ENCODE assay signal across 16 cellular contexts in genomic region chr10:93767724-93768399, GRCh38. TPM values are rescaled to one million over a fixed set of nuclear protein-coding genes. Genes with fewer than 3 reads are reported as not detected.
DNase-seq lines count a peak whose midpoint lies in the region; ATAC-seq and TF ChIP-seq lines count a peak whose summit lies in the region.
"Had no signal": no experiment of that assay in that cellular context is flagged by ENCODE, and none has a peak within 500 bp of the region (broad histone marks: within the 10 kb centered on the region; RNA-seq: fewer than 3 reads in every experiment).

No MANE protein-coding gene starts in this region.

- POLR2A ChIA-PET in activated CD4-positive, alpha-beta T cell treated with anti-CD3 and anti-CD28 coated beads for 36 hours (lab: Charles Lee) = no interaction called here

- H3K9me3 ChIP-seq in HUES48 (ENCODE audit: control insufficient read depth, insufficient read depth, low read length) (no peaks in the 10 kb centered on the region), right lobe of liver (peaks cover 0 to 2% (median 0%) of the 10 kb centered on the region in 4 donors), lower lobe of right lung (no peaks in the 10 kb centered on the region)

- ATAC-seq in right lobe of liver = peak; percentile 66 to 83 (median 74)
- ATAC-seq in lower lobe of right lung = no peak
- ATAC-seq in activated CD4-positive, alpha-beta T cell treated with anti-CD3 and anti-CD28 coated beads for 36 hours = no peak
- ATAC-seq: CD8-positive, alpha-beta T cell had no signal

- no peak for DNase-seq in caudate nucleus (lab: John Stamatoyannopoulos, UW)
- no peak for DNase-seq in right lobe of liver
- DNase-seq in lower lobe of right lung = no peak
- no peak for DNase-seq in activated CD4-positive, alpha-beta T cell treated with anti-CD3 and anti-CD28 coated beads for 36 hours
- no peak for DNase-seq in NCI-H1417 (lab: John Stamatoyannopoulos, UW)
- DNase-seq: CD8-positive, alpha-beta T cell; COR-L47; DMS153; DND-41; GDM1; GOT3; H9 had no signal

- peaks cover 11% of the 10 kb centered on the region; the same call in 1 of the 2 replicates for H3K4me1 ChIP-seq in HUES48 (ENCODE audit: control insufficient read depth, insufficient read depth, low read length)
- H3K4me1 ChIP-seq in right lobe of liver = peaks cover 0 to 42% (median 11%) of the 10 kb centered on the region in 4 donors
- H3K4me1 ChIP-seq in lower lobe of right lung = no peaks in the 10 kb centered on the region

- TF ChIP-seq CTCF in right lobe of liver (IDR thresholded peaks at IDR 0.05) = no peak
- no peak for TF ChIP-seq CTCF in lower lobe of right lung (IDR thresholded peaks at IDR 0.05)

- no peaks in the 10 kb centered on the region for H3K36me3 Mint-ChIP-seq in activated CD4-positive, alpha-beta T cell treated with anti-CD3 and anti-CD28 coated beads for 36 hours (ENCODE audit: low read depth)
- H3K36me3 Mint-ChIP-seq: CD14-positive monocyte; CD8-positive, alpha-beta T cell had no signal

- H3K4me1 Mint-ChIP-seq in activated CD4-positive, alpha-beta T cell treated with anti-CD3 and anti-CD28 coated beads for 36 hours = no peaks in the 10 kb centered on the region

- no peaks in the 10 kb centered on the region for H3K27me3 ChIP-seq in HUES48 (ENCODE audit: control insufficient read depth, insufficient read depth, low read length)
- no peaks in the 10 kb centered on the region for H3K27me3 ChIP-seq in right lobe of liver
- no peaks in the 10 kb centered on the region for H3K27me3 ChIP-seq in lower lobe of right lung (ENCODE audit: low read depth)

- H3K9me3 Mint-ChIP-seq in activated CD4-positive, alpha-beta T cell treated with anti-CD3 and anti-CD28 coated beads for 36 hours (ENCODE audit: low read depth) = no peaks in the 10 kb centered on the region
- H3K9me3 Mint-ChIP-seq: CD8-positive, alpha-beta T cell; H9 had no signal

- 24% methylated on average over 5 of the region's 5 CpGs for WGBS in right lobe of liver (ENCODE audit: insufficient coverage, low coverage, low lambda C conversion rate, missing lambda C conversion rate)

- peaks cover 16% of the 10 kb centered on the region for H3K27me3 Mint-ChIP-seq in activated CD4-positive, alpha-beta T cell treated with anti-CD3 and anti-CD28 coated beads for 36 hours

- H3K27ac Mint-ChIP-seq in activated CD4-positive, alpha-beta T cell treated with anti-CD3 and anti-CD28 coated beads for 36 hours = no peak overlapping the region
- H3K27ac Mint-ChIP-seq: CD14-positive monocyte; CD8-positive, alpha-beta T cell had no signal

- CTCF ChIA-PET in activated CD4-positive, alpha-beta T cell treated with anti-CD3 and anti-CD28 coated beads for 36 hours (lab: Charles Lee) = no interaction called here

- TF ChIP-seq POLR2A in right lobe of liver (IDR thresholded peaks at IDR 0.05) = no peak

- H3K27ac ChIP-seq in HUES48 (ENCODE audit: low read depth, low read length) (peak overlapping the region; percentile 56), caudate nucleus (ENCODE audit: low read depth, low read length) (peak overlapping the region; percentile 85), right lobe of liver (peak overlapping the region; percentile 17 to 41 (median 40)), temporal lobe (ENCODE audit: low read depth, low read length) (peak overlapping the region; percentile 63), lower lobe of right lung (no peak overlapping the region)

- no peak overlapping the region for H3K4me3 Mint-ChIP-seq in activated CD4-positive, alpha-beta T cell treated with anti-CD3 and anti-CD28 coated beads for 36 hours
- H3K4me3 Mint-ChIP-seq: CD14-positive monocyte; CD8-positive, alpha-beta T cell; H9 had no signal

- intact Hi-C loops in right lobe of liver (cut with DNase I) (no loop called here), lower lobe of right lung (cut with DNase I) (no loop called here)
- intact Hi-C loops in activated CD4-positive, alpha-beta T cell treated with anti-CD3 and anti-CD28 coated beads for 36 hours (cut with DNase I, micrococcal nuclease) = no loop called here

- H3K9ac ChIP-seq in HUES48 (ENCODE audit: low read depth, low read length) = no peak overlapping the region

- H3K36me3 ChIP-seq in HUES48 (ENCODE audit: control insufficient read depth, insufficient read depth, low read length) (no peaks in the 10 kb centered on the region), right lobe of liver (no peaks in the 10 kb centered on the region), lower lobe of right lung (no peaks in the 10 kb centered on the region)

- H3K4me3 ChIP-seq in HUES48 (ENCODE audit: low read depth, low read length) (no peak overlapping the region), right lobe of liver (no peak overlapping the region), lower lobe of right lung (no peak overlapping the region)

RNA-seq across cellular contexts. Expression of gene LGI1, which starts 10.1 kb away (rescaled TPM):
- total RNA-seq in right lobe of liver = 1 to 10 TPM in 1 of 6 experiments, under 1 TPM in 4, not detected in 1; 0.22 to 2.3 (median 0.86) TPM
- 19.7 TPM for total RNA-seq in temporal lobe
- not detected for total RNA-seq in lower lobe of right lung
- not detected for total RNA-seq in activated CD4-positive, alpha-beta T cell treated with anti-CD3 and anti-CD28 coated beads for 36 hours
- total RNA-seq: A673; CD8-positive, alpha-beta T cell had no signal

Comparison
In these comparisons a context has a peak if more than half of its experiments do, and no peak if none do; other contexts are left out.
1. ATAC-seq: peak in right lobe of liver (4 of 4); none in lower lobe of right lung (0 of 2) and activated CD4-positive, alpha-beta T cell treated with anti-CD3 and anti-CD28 coated beads for 36 hours (single experiment).